In the genomic region with DNA sequence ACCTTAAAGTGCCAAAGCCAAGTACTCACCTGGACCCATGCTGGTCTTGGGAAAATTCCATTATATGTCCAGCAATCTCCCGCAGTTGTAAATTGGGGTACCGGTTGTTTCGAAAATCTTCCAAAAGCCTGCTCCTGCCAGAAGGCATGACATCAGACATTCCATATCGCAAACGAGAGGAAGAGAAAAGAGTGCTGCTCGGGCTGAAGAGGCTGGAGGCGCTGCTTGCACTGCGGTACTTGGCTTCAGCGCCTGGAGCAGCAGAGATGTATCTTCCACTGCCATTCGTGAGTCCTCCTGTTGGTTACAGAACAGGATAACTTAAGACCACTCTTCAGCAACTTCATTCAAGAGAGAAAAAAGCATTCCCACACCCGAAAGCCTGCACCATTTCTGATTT, we compare ENCODE assay signal across 19 cellular contexts. TPM values are rescaled to one million over a fixed set of nuclear protein-coding genes. Genes with fewer than 3 reads are reported as not detected.
A peak's percentile ranks its signal among the peaks of the same experiment; 100 is the strongest.
DNase-seq lines count a peak whose midpoint lies in the region; ATAC-seq and TF ChIP-seq lines count a peak whose summit lies in the region.
"Had no signal": no experiment of that assay in that cellular context is flagged by ENCODE, and none has a peak within 500 bp of the region (broad histone marks: within the 10 kb centered on the region; RNA-seq: fewer than 3 reads in every experiment).

No MANE protein-coding gene starts in this region.

- no peaks in the 10 kb centered on the region for H3K9me3 Mint-ChIP-seq in CD4-positive, CD25-positive, alpha-beta regulatory T cell
- no peaks in the 10 kb centered on the region for H3K9me3 Mint-ChIP-seq in CD8-positive, alpha-beta memory T cell
- H3K9me3 Mint-ChIP-seq: CD4-positive, alpha-beta memory T cell; HFFc6; IgD-negative memory B cell had no signal

- H3K4me1 ChIP-seq in CD4-positive, CD25-positive, alpha-beta regulatory T cell (ENCODE audit: control insufficient read depth, insufficient read depth, low read length, poor library complexity, severe bottlenecking) = no peaks in the 10 kb centered on the region
- peaks cover 0 to 24% of the 10 kb centered on the region in 2 donors for H3K4me1 ChIP-seq in thyroid gland
- no peaks in the 10 kb centered on the region for H3K4me1 ChIP-seq in CD8-positive, alpha-beta memory T cell (ENCODE audit: insufficient read depth, low read length)

- no peak for DNase-seq in CD4-positive, CD25-positive, alpha-beta regulatory T cell
- DNase-seq in G401 (ENCODE audit: low spot score) (peak; percentile 55), cerebellar cortex (ENCODE audit: low spot score) (peak; percentile 47), thyroid gland (peak; percentile 21 to 25)
- DNase-seq in CD8-positive, alpha-beta memory T cell = no peak
- DNase-seq: ACHN; AML-193; Calu3; CD4-positive, alpha-beta memory T cell; DMS79 treated with DMSO at 0.1 percent for 48 hours; GM23248; HFFc6; KBM-7 had no signal

- peak overlapping the region in 2 of 3 donors; percentile 20 to 67 for H3K27ac Mint-ChIP-seq in CD4-positive, CD25-positive, alpha-beta regulatory T cell
- H3K27ac Mint-ChIP-seq in CD8-positive, alpha-beta memory T cell = no peak overlapping the region
- H3K27ac Mint-ChIP-seq: HFFc6 had no signal

- no peak overlapping the region for H3K4me3 Mint-ChIP-seq in CD4-positive, CD25-positive, alpha-beta regulatory T cell
- no peak overlapping the region for H3K4me3 Mint-ChIP-seq in CD8-positive, alpha-beta memory T cell
- H3K4me3 Mint-ChIP-seq: CD4-positive, alpha-beta memory T cell; HFFc6; IgD-negative memory B cell had no signal

- H3K27me3 ChIP-seq in CD4-positive, CD25-positive, alpha-beta regulatory T cell (ENCODE audit: control insufficient read depth, insufficient read depth, low read length) = no peaks in the 10 kb centered on the region
- H3K27me3 ChIP-seq in thyroid gland = no peaks in the 10 kb centered on the region
- H3K27me3 ChIP-seq in CD8-positive, alpha-beta memory T cell (ENCODE audit: insufficient read depth, low read length, poor library complexity, severe bottlenecking) = no peaks in the 10 kb centered on the region

- no peak overlapping the region for H3K4me3 ChIP-seq in CD4-positive, CD25-positive, alpha-beta regulatory T cell (ENCODE audit: low read depth, low read length)
- no peak overlapping the region for H3K4me3 ChIP-seq in thyroid gland (replicated peaks in 1 of 3)
- no peak overlapping the region for H3K4me3 ChIP-seq in CD8-positive, alpha-beta memory T cell (ENCODE audit: low read length)
- H3K4me3 ChIP-seq: GM12878, GM23248 had no signal

- H3K27me3 Mint-ChIP-seq in CD4-positive, CD25-positive, alpha-beta regulatory T cell = no peaks in the 10 kb centered on the region
- no peaks in the 10 kb centered on the region for H3K27me3 Mint-ChIP-seq in CD8-positive, alpha-beta memory T cell
- H3K27me3 Mint-ChIP-seq: CD4-positive, alpha-beta memory T cell; IgD-negative memory B cell had no signal

- CTCF ChIA-PET in CD8-positive, alpha-beta memory T cell (lab: Charles Lee) = no interaction called here

- in situ Hi-C loops in G401 (cut with HindIII; ENCODE audit: low sequenced_read_pairs) = no loop called here

- peaks cover 54% of the 10 kb centered on the region for H3K36me3 Mint-ChIP-seq in CD4-positive, CD25-positive, alpha-beta regulatory T cell
- peaks cover 10 to 85% (median 21%) of the 10 kb centered on the region in 3 donors for H3K36me3 Mint-ChIP-seq in CD8-positive, alpha-beta memory T cell
- H3K36me3 Mint-ChIP-seq: IgD-negative memory B cell had no signal

- no peaks in the 10 kb centered on the region for H3K9me3 ChIP-seq in CD4-positive, CD25-positive, alpha-beta regulatory T cell (ENCODE audit: control insufficient read depth in 2 of 2, low read length in 2 of 2)
- no peaks in the 10 kb centered on the region for H3K9me3 ChIP-seq in thyroid gland
- H3K9me3 ChIP-seq in CD8-positive, alpha-beta memory T cell (ENCODE audit: low read length) = no peaks in the 10 kb centered on the region

- peaks cover 84% of the 10 kb centered on the region for H3K36me3 ChIP-seq in CD4-positive, CD25-positive, alpha-beta regulatory T cell (ENCODE audit: control insufficient read depth, insufficient read depth, low read length)
- peaks cover 21 to 30% of the 10 kb centered on the region in 2 donors for H3K36me3 ChIP-seq in thyroid gland
- H3K36me3 ChIP-seq in CD8-positive, alpha-beta memory T cell (ENCODE audit: insufficient read depth, low read length) = peaks cover 51% of the 10 kb centered on the region

- peaks cover 11 to 44% (median 34%) of the 10 kb centered on the region in 4 donors for H3K4me1 Mint-ChIP-seq in CD4-positive, CD25-positive, alpha-beta regulatory T cell
- H3K4me1 Mint-ChIP-seq in CD8-positive, alpha-beta memory T cell = peaks cover 17 to 26% (median 24%) of the 10 kb centered on the region in 3 donors

- no peak for TF ChIP-seq CTCF in thyroid gland (IDR thresholded peaks at IDR 0.05)

- no peak for ATAC-seq in CD4-positive, CD25-positive, alpha-beta regulatory T cell (ENCODE audit: low read depth in 2 of 2)
- ATAC-seq in GM19351 (IDR thresholded peaks at IDR 0.05; ENCODE audit: unreplicated experiment) = no peak
- ATAC-seq: GM12878, HCT116, HepG2 had no signal

- WGBS in thyroid gland, 2 donors = 83 to 84% methylated on average over 11 of the region's 11 CpGs

- H3K27ac ChIP-seq in CD4-positive, CD25-positive, alpha-beta regulatory T cell (ENCODE audit: insufficient read depth, low read length, poor library complexity, severe bottlenecking) = no peak overlapping the region
- no peak overlapping the region for H3K27ac ChIP-seq in thyroid gland
- no peak overlapping the region for H3K27ac ChIP-seq in CD8-positive, alpha-beta memory T cell (ENCODE audit: low read depth, low read length)
- H3K27ac ChIP-seq: C4-2B, GM23248 had no signal

- TF ChIP-seq POLR2A in thyroid gland (IDR thresholded peaks at IDR 0.05) = no peak

- intact Hi-C loops in thyroid gland (cut with DNase I) = no loop called here

- POLR2A ChIA-PET in CD8-positive, alpha-beta memory T cell (lab: Charles Lee) = no interaction called here

RNA-seq across cellular contexts. Expression of gene SDC3, which starts 45.1 kb away (rescaled TPM):
- 0.12 TPM for total RNA-seq in CD4-positive, CD25-positive, alpha-beta regulatory T cell
- polyA plus RNA-seq in CD4-positive, CD25-positive, alpha-beta regulatory T cell = not detected
- 23.0 and 26.6 TPM in 2 replicates for total RNA-seq in G401 (2014; rRNA removed; shearing (Covaris generic))
- total RNA-seq in thyroid gland = 10 to 100 TPM; 13.2 to 19.5 (median 15.9) TPM
- under 1 TPM; 0.44 TPM for total RNA-seq in CD8-positive, alpha-beta memory T cell
- polyA plus RNA-seq in CD8-positive, alpha-beta memory T cell = not detected
- polyA plus RNA-seq: CD4-positive, alpha-beta memory T cell; IgD-negative memory B cell had no signal

Comparison
In these comparisons a context has a peak if more than half of its experiments do, and no peak if none do; other contexts are left out.
1. DNase-seq: peak in G401 (single experiment), cerebellar cortex (single experiment) and thyroid gland (2 of 2); none in CD4-positive, CD25-positive, alpha-beta regulatory T cell (0 of 3) and CD8-positive, alpha-beta memory T cell (0 of 5).
2. H3K27ac Mint-ChIP-seq: peak in CD4-positive, CD25-positive, alpha-beta regulatory T cell (2 of 3); none in CD8-positive, alpha-beta memory T cell (0 of 8).
3. RNA of gene SDC3, which starts 45.1 kb away (total RNA-seq): 23.0 to 26.6 TPM in G401 and 13.2 to 19.5 TPM in thyroid gland; 0.44 TPM in CD8-positive, alpha-beta memory T cell and 0.12 TPM in CD4-positive, CD25-positive, alpha-beta regulatory T cell (single experiment); every median in the first group is over 4 times any median in the second.